8 cellular contexts compared by ENCODE assay signal in genomic region chr3:195989200-195989920, GRCh38.
DNase-seq lines count a peak whose midpoint lies in the region; ATAC-seq and TF ChIP-seq lines count a peak whose summit lies in the region.
"Not testable (repeated sequence)": the region's sequence is repeated elsewhere in the genome, so short reads cannot be mapped to it uniquely, and the experiment has no call there.

No MANE protein-coding gene starts in this region.

- not testable (repeated sequence) for H3K27ac ChIP-seq in GM23338 (ENCODE audit: low read depth); neuronal stem cell (replicated peaks; ENCODE audit: low read length)
- peak overlapping the region in 1 of 2 donors; percentile 93 for H3K27ac ChIP-seq in right atrium auricular region
- peak overlapping the region in 1 of 3 donors; percentile 85 for H3K27ac ChIP-seq in thyroid gland

- TF ChIP-seq CTCF in GM12875 (IDR thresholded peaks at IDR 0.05; ENCODE audit: borderline replicate concordance, insufficient read depth, low read depth, low read length); GM23338 (conservative IDR thresholded peaks at IDR 0.05; ENCODE audit: low read depth in 2 of 2); activated B cell treated with CpG ODN at 0.5 μM for 24 hours (IDR thresholded peaks at IDR 0.05); brain (conservative IDR thresholded peaks at IDR 0.05); right atrium auricular region (IDR thresholded peaks at IDR 0.05); thyroid gland (IDR thresholded peaks at IDR 0.05): not testable (repeated sequence)

- H3F3A ChIP-seq in GM23338 (replicated peaks; ENCODE audit: low read depth), result not testable (repeated sequence)

- H2BK15ac ChIP-seq in neuronal stem cell (ENCODE audit: low read length), result not testable (repeated sequence)

- not testable (repeated sequence) for H3K4ac ChIP-seq in neuronal stem cell (ENCODE audit: low read length)

- not testable (repeated sequence) for H3K9me3 ChIP-seq in right atrium auricular region; neuronal stem cell (replicated peaks in 1 of 2; ENCODE audit: control insufficient read depth in 2 of 2, insufficient read depth in 1 of 2, low read depth in 1 of 2, low read length in 2 of 2); thyroid gland

- intact Hi-C loops in activated B cell treated with CpG ODN at 0.5 μM for 24 hours (cut with micrococcal nuclease); thyroid gland (cut with DNase I): not testable (repeated sequence)

- H3K23ac ChIP-seq in neuronal stem cell (ENCODE audit: low read depth, low read length, poor library complexity), result not testable (repeated sequence)

- not testable (repeated sequence) for H4K20me1 ChIP-seq in GM23338 (replicated peaks; ENCODE audit: insufficient read depth)

- ATAC-seq in GM23338 (peak; percentile 59), HG03520 (IDR thresholded peaks at IDR 0.05; ENCODE audit: unreplicated experiment) (peak; percentile 45), activated B cell treated with CpG ODN at 0.5 μM for 24 hours (ENCODE audit: low read depth) (peak; percentile 33)

- H4K8ac ChIP-seq in neuronal stem cell (ENCODE audit: low read depth, low read length), result not testable (repeated sequence)

- 0 out of 2 replicates have a peak overlapping the region, but pooled peaks have one; percentile 51 for H3K4me2 ChIP-seq in GM23338
- peak overlapping the region; percentile 54 for H3K4me2 ChIP-seq in neuronal stem cell (ENCODE audit: insufficient read depth, low read length, poor library complexity, severe bottlenecking)

- DNase-seq in GM23338 (ENCODE audit: low spot score); right atrium auricular region (ENCODE audit: low spot score); neuronal stem cell (ENCODE audit: low spot score): not testable (repeated sequence)
- DNase-seq in activated B cell treated with CpG ODN at 0.5 μM for 24 hours (peak; percentile 50), thyroid gland (peak; percentile 40 to 55)

- H4K91ac ChIP-seq in neuronal stem cell (ENCODE audit: low read depth, low read length, poor library complexity), result not testable (repeated sequence)

- H2BK5ac ChIP-seq in neuronal stem cell (ENCODE audit: low read length), result not testable (repeated sequence)

- H3K9ac ChIP-seq in neuronal stem cell (ENCODE audit: low read depth, low read length, poor library complexity), result peak overlapping the region; percentile 60

- POLR2A ChIA-PET in activated B cell treated with CpG ODN at 0.5 μM for 24 hours (lab: Charles Lee), result not testable (repeated sequence)

- H3K9me2 ChIP-seq in GM23338 (ENCODE audit: insufficient read depth), result not testable (repeated sequence)

- H3K79me2 ChIP-seq in GM23338 (replicated peaks; ENCODE audit: insufficient read depth), result not testable (repeated sequence)

- peak overlapping the region; percentile 55 for H3K4me3 ChIP-seq in GM12875 (ENCODE audit: low read depth, low read length)
- H3K4me3 ChIP-seq in GM23338, result peak overlapping the region; percentile 65; the same call in 1 of the 2 replicates
- H3K4me3 ChIP-seq in right atrium auricular region, result peak overlapping the region; percentile 60 to 78
- H3K4me3 ChIP-seq in neuronal stem cell (ENCODE audit: low read length in 2 of 2), result peak overlapping the region; percentile 58 to 82
- H3K4me3 ChIP-seq in thyroid gland (replicated peaks in 1 of 3), result peak overlapping the region; percentile 51 to 93 (median 62)

- not testable (repeated sequence) for H3K9me3 Mint-ChIP-seq in GM23338, activated B cell treated with CpG ODN at 0.5 μM for 24 hours, brain

- H2BK120ac ChIP-seq in neuronal stem cell (ENCODE audit: low read depth, low read length), result not testable (repeated sequence)

- not testable (repeated sequence) for H3K36me3 ChIP-seq in GM23338 (ENCODE audit: insufficient read depth); right atrium auricular region; neuronal stem cell (replicated peaks in 1 of 2; ENCODE audit: control insufficient read depth in 2 of 2, insufficient read depth in 2 of 2, low read length in 2 of 2); thyroid gland

- not testable (repeated sequence) for H3K14ac ChIP-seq in neuronal stem cell (ENCODE audit: low read length)

- not testable (repeated sequence) for TF ChIP-seq POLR2A in thyroid gland (IDR thresholded peaks at IDR 0.05)

- not testable (repeated sequence) for H3K27me3 Mint-ChIP-seq in GM23338 (ENCODE audit: insufficient read depth, low read depth, poor library complexity); activated B cell treated with CpG ODN at 0.5 μM for 24 hours; brain

- not testable (repeated sequence) for H3K4me1 Mint-ChIP-seq in GM23338, activated B cell treated with CpG ODN at 0.5 μM for 24 hours
- H3K4me1 Mint-ChIP-seq in brain, result peaks cover 11% of the 10 kb centered on the region

- not testable (repeated sequence) for H2BK12ac ChIP-seq in neuronal stem cell (ENCODE audit: low read length)

- not testable (repeated sequence) for H3K36me3 Mint-ChIP-seq in GM23338 (ENCODE audit: low read depth); activated B cell treated with CpG ODN at 0.5 μM for 24 hours (ENCODE audit: low read depth); brain

- no CpG with 5 or more reads among the region's 46 CpGs for WGBS in neuronal stem cell (ENCODE audit: extremely low coverage in 2 of 2, insufficient read length in 2 of 2, insufficient replicate concordance in 1 of 2), 2 donors
- WGBS in thyroid gland, 2 donors, result 6 to 8% methylated on average over 1 to 9 of the region's 46 CpGs

- not testable (repeated sequence) for H3K4me1 ChIP-seq in GM23338 (ENCODE audit: insufficient read depth); right atrium auricular region; neuronal stem cell (ENCODE audit: control insufficient read depth in 2 of 2, insufficient read depth in 1 of 2, low read depth in 1 of 2, low read length in 2 of 2); thyroid gland

- H3K27me3 ChIP-seq in GM23338 (ENCODE audit: insufficient read depth); right atrium auricular region; neuronal stem cell (ENCODE audit: control insufficient read depth in 3 of 3, insufficient read depth in 3 of 3, low read depth in 1 of 3, low read length in 3 of 3); thyroid gland: not testable (repeated sequence)

- not testable (repeated sequence) for H2AFZ ChIP-seq in GM23338
- H2AFZ ChIP-seq in neuronal stem cell (ENCODE audit: low read length), result peak overlapping the region; percentile 53

- H2AK5ac ChIP-seq in neuronal stem cell (ENCODE audit: low read depth, low read length), result not testable (repeated sequence)

- H3K27ac Mint-ChIP-seq in GM23338, activated B cell treated with CpG ODN at 0.5 μM for 24 hours, brain: not testable (repeated sequence)

- H3K79me1 ChIP-seq in neuronal stem cell (ENCODE audit: low read depth, low read length), result not testable (repeated sequence)

- H3K18ac ChIP-seq in neuronal stem cell (ENCODE audit: low read length), result not testable (repeated sequence)

- H3K4me3 Mint-ChIP-seq in GM23338, result not testable (repeated sequence)
- H3K4me3 Mint-ChIP-seq in activated B cell treated with CpG ODN at 0.5 μM for 24 hours (peak overlapping the region; percentile 32), brain (peak overlapping the region; percentile 73 to 84 (median 81))

- CTCF ChIA-PET in activated B cell treated with CpG ODN at 0.5 μM for 24 hours (lab: Charles Lee), result not testable (repeated sequence)
